Comparison of ENCODE assay signal across 27 cellular contexts in genomic region chr2:239971115-239971514, GRCh38. TPM values are rescaled to one million over a fixed set of nuclear protein-coding genes. Genes with fewer than 3 reads are reported as not detected.
DNase-seq lines count a peak whose midpoint lies in the region; ATAC-seq, FAIRE-seq and TF ChIP-seq lines count a peak whose summit lies in the region.
"Had no signal": no experiment of that assay in that cellular context is flagged by ENCODE, and none has a peak within 500 bp of the region (broad histone marks: within the 10 kb centered on the region; RNA-seq: fewer than 3 reads in every experiment).

No MANE protein-coding gene starts in this region.

- H3K79me2 ChIP-seq in GM12878 (ENCODE audit: control insufficient read depth, insufficient read depth, low read length) = no peaks in the 10 kb centered on the region
- H3K79me2 ChIP-seq in PC-3 (ENCODE audit: low read length) = no peaks in the 10 kb centered on the region

- H3K36me3 ChIP-seq in GM12878 (ENCODE audit: control insufficient read depth in 2 of 2, insufficient read depth in 2 of 2, low read length in 1 of 2) (peaks cover 20 to 30% of the 10 kb centered on the region in 2 experiments), testis (ENCODE audit: low read depth, missing control alignments) (no peaks in the 10 kb centered on the region), PC-3 (ENCODE audit: low read depth, low read length) (peaks cover 59% of the 10 kb centered on the region)

- H3K4me3 ChIP-seq in GM12878 = no peak overlapping the region
- H3K4me3 ChIP-seq in testis = no peak overlapping the region
- H3K4me3 ChIP-seq in PC-3 (ENCODE audit: low read length) = no peak overlapping the region
- H3K4me3 ChIP-seq: BLaER1 had no signal

- ATAC-seq in GM12878 (no peak), PC-3 (no peak), HG02973 (IDR thresholded peaks at IDR 0.05; ENCODE audit: unreplicated experiment) (no peak)

- POLR2A ChIA-PET in GM12878 (lab: Charles Lee) (no interaction called here), PC-3 (lab: Charles Lee; ENCODE audit: unreplicated experiment) (no interaction called here)

- no peaks in the 10 kb centered on the region for H3K9me2 ChIP-seq in PC-3 (replicated peaks; ENCODE audit: low read length)

- no peaks in the 10 kb centered on the region for H3K9me3 Mint-ChIP-seq in endothelial cell (ENCODE audit: unreplicated experiment)

- BruUV-seq in GM12878 (replicated peaks; lab: Mats Ljungman, UMichigan) (no TSS peak), PC-3 (replicated peaks; lab: Mats Ljungman, UMichigan) (no TSS peak)

- no peaks in the 10 kb centered on the region for H3K27me3 Mint-ChIP-seq in endothelial cell (ENCODE audit: unreplicated experiment)
- H3K27me3 Mint-ChIP-seq: CD4-positive, alpha-beta memory T cell; CD4-positive, CD25-positive, alpha-beta regulatory T cell; CD8-positive, alpha-beta memory T cell had no signal

- CTCF ChIA-PET in GM12878 (lab: Yijun Ruan, JAX) = no interaction called here
- CTCF ChIA-PET in PC-3 (lab: Charles Lee) = no interaction called here

- RAD21 ChIA-PET in GM12878 (lab: Charles Lee; ENCODE audit: unreplicated experiment) = no interaction called here

- H3K9me3 ChIP-seq in GM12878 (replicated peaks; ENCODE audit: control insufficient read depth, insufficient read depth, low read length) (peaks cover 9% of the 10 kb centered on the region; the same call in 2 of the 3 replicates), testis (no peaks in the 10 kb centered on the region), PC-3 (ENCODE audit: low read length) (0 out of 2 replicates have a peak, but pooled peaks cover 4% of the 10 kb centered on the region)

- peak overlapping the region; percentile 32 for H3K4me3 Mint-ChIP-seq in endothelial cell (ENCODE audit: unreplicated experiment)
- H3K4me3 Mint-ChIP-seq: CD14-positive monocyte; CD4-positive, alpha-beta memory T cell; CD4-positive, CD25-positive, alpha-beta regulatory T cell; CD8-positive, alpha-beta memory T cell had no signal

- peak; percentile 31 for FAIRE-seq in GM12878 (lab: Jason Lieb, UNC)
- FAIRE-seq: A204.1, G401.6, GM12892, GM18507 had no signal

- no peaks in the 10 kb centered on the region for H4K20me1 ChIP-seq in GM12878 (ENCODE audit: control insufficient read depth, insufficient read depth)
- H4K20me1 ChIP-seq in PC-3 (ENCODE audit: low read length) = no peaks in the 10 kb centered on the region
- H4K20me1 ChIP-seq: BLaER1 had no signal

- in situ Hi-C loops in GM12878 (cut with MboI) = no loop called here

- no peak overlapping the region for H2AFZ ChIP-seq in GM12878 (ENCODE audit: control insufficient read depth, low read depth, low read length)
- no peak overlapping the region for H2AFZ ChIP-seq in PC-3 (ENCODE audit: low read length)

- SMC1A ChIA-PET in GM12878 (lab: Charles Lee; ENCODE audit: uncharacterized antibody, unreplicated experiment) = no interaction called here

- H3K36me3 Mint-ChIP-seq in endothelial cell (ENCODE audit: low read depth, unreplicated experiment) = peaks cover 78% of the 10 kb centered on the region

- TF ChIP-seq POLR2A in GM12878 (IDR thresholded peaks at IDR 0.05; ENCODE audit: low read depth, low read length) = no peak
- TF ChIP-seq POLR2A in testis (IDR thresholded peaks at IDR 0.05) = no peak

- TF ChIP-seq EP300 in GM12878 (IDR thresholded peaks at IDR 0.05; ENCODE audit: borderline replicate concordance in 1 of 2, control insufficient read depth in 1 of 2, low read depth in 2 of 2, low read length in 2 of 2) = no peak

- H3K4me1 ChIP-seq in GM12878 (ENCODE audit: control insufficient read depth, insufficient read depth, low read length) (no peaks in the 10 kb centered on the region), testis (peaks cover 19% of the 10 kb centered on the region), PC-3 (ENCODE audit: insufficient read depth, low read length) (no peaks in the 10 kb centered on the region)
- H3K4me1 ChIP-seq: BE2C, BLaER1 had no signal

- no peaks in the 10 kb centered on the region for H3F3A ChIP-seq in PC-3 (ENCODE audit: low read length, unreplicated experiment)

- no peak for DNase-seq in GM12878 (ENCODE audit: low read depth, low spot score)
- no peak for DNase-seq in endothelial cell (ENCODE audit: low spot score)
- DNase-seq in testis = no peak
- DNase-seq in PC-3 = no peak
- no peak for DNase-seq in GM19240 (ENCODE audit: insufficient read length, low spot score)
- DNase-seq: 8988T; ACHN; BE2C; C1 segment of cervical spinal cord; CD4-positive, alpha-beta memory T cell; CD4-positive, CD25-positive, alpha-beta regulatory T cell; CD8-positive, alpha-beta memory T cell; COR-L47; DMS 273 treated with DMSO at 0.1 percent for 48 hours; DMS153; DMS53; DMS79; GF-D8 had no signal

- no peak for TF ChIP-seq RAD21 in GM12878 (IDR thresholded peaks at IDR 0.05; ENCODE audit: insufficient read depth, low read depth, low read length)

- H3K4me2 ChIP-seq in GM12878 (ENCODE audit: control insufficient read depth, insufficient read depth) (no peak overlapping the region), PC-3 (ENCODE audit: low read length) (no peak overlapping the region)
- H3K4me2 ChIP-seq: BLaER1 had no signal

- TF ChIP-seq CTCF in GM12878 (IDR thresholded peaks at IDR 0.05 in 2 of 3, conservative IDR thresholded peaks at IDR 0.05 in 1 of 3; ENCODE audit: control insufficient read depth in 2 of 3, extremely low read depth in 1 of 3, insufficient read depth in 1 of 3, low read depth in 3 of 3, low read length in 3 of 3) = no peak
- no peak for TF ChIP-seq CTCF in endothelial cell (IDR thresholded peaks at IDR 0.05; ENCODE audit: unreplicated experiment)
- no peak for TF ChIP-seq CTCF in testis (IDR thresholded peaks at IDR 0.05)
- TF ChIP-seq CTCF in PC-3 (conservative IDR thresholded peaks at IDR 0.05; ENCODE audit: low read depth, low read length) = no peak

- no peaks in the 10 kb centered on the region for H3K4me1 Mint-ChIP-seq in endothelial cell (ENCODE audit: unreplicated experiment)

- H3K27me3 ChIP-seq in GM12878 (replicated peaks in 1 of 2; ENCODE audit: control insufficient read depth in 2 of 2, insufficient read depth in 2 of 2, low read length in 1 of 2) = no peaks in the 10 kb centered on the region
- H3K27me3 ChIP-seq in testis = no peaks in the 10 kb centered on the region
- no peaks in the 10 kb centered on the region for H3K27me3 ChIP-seq in PC-3 (ENCODE audit: low read length)
- H3K27me3 ChIP-seq: BE2C, BLaER1 had no signal

- no peak overlapping the region for H3K27ac Mint-ChIP-seq in endothelial cell (ENCODE audit: unreplicated experiment)
- H3K27ac Mint-ChIP-seq: CD14-positive monocyte; CD4-positive, alpha-beta memory T cell had no signal

- intact Hi-C loops in GM12878 (cut with micrococcal nuclease; ENCODE audit: unreplicated experiment) = no loop called here
- intact Hi-C loops in testis (cut with DNase I; ENCODE audit: low total_unique reads) = no loop called here
- intact Hi-C loops in PC-3 (cut with micrococcal nuclease) = no loop called here

- H3K27ac ChIP-seq in GM12878 (ENCODE audit: control insufficient read depth, insufficient read depth) (no peak overlapping the region), testis (peak overlapping the region; percentile 27 to 59), PC-3 (ENCODE audit: low read length) (no peak overlapping the region)
- H3K27ac ChIP-seq: BLaER1 had no signal

- H3K9ac ChIP-seq in GM12878 (ENCODE audit: control insufficient read depth, insufficient read depth, low read length) (no peak overlapping the region), PC-3 (ENCODE audit: low read length) (no peak overlapping the region)
- H3K9ac ChIP-seq: BLaER1 had no signal

- WGBS in GM12878 (ENCODE audit: insufficient coverage, insufficient replicate concordance, low lambda C conversion rate, missing lambda C conversion rate) = 89% methylated on average over 3 of the region's 3 CpGs
- WGBS in testis, 2 donors = 86 to 95% methylated on average over 3 of the region's 3 CpGs

RNA-seq across cellular contexts. Expression of gene NDUFA10, which starts 54.0 kb away (rescaled TPM):
- 127 and 130 TPM in 2 replicates for total RNA-seq in GM12878 (2013; cell fraction: nucleolus; rRNA removed)
- 149 and 172 TPM in 2 replicates for total RNA-seq in GM12878 (2014; rRNA removed)
- total RNA-seq in GM12878 (2014; rRNA removed; fragmentation: Illumina TruSeq; extraction: Trizol) = 104 and 106 TPM in 2 replicates
- 144 and 147 TPM in 2 replicates for total RNA-seq in GM12878 (2021)
- polyA plus RNA-seq in GM12878 (2011; ENCODE audit: low read depth) = 69.0 TPM
- 123 and 160 TPM in 2 replicates for polyA plus RNA-seq in GM12878 (2011; rRNA removed)
- 136 and 189 TPM in 2 replicates for polyA plus RNA-seq in GM12878 (2011; cell fraction: cytosol; rRNA removed)
- 136 and 144 TPM in 2 replicates for polyA plus RNA-seq in GM12878 (2011; cell fraction: nucleus; rRNA removed)
- polyA plus RNA-seq in GM12878 (2012) = 111 and 123 TPM in 2 replicates
- polyA plus RNA-seq in GM12878 (2014; fragmentation: Illumina TruSeq; extraction: Trizol) = 112 and 116 TPM in 2 replicates
- polyA plus RNA-seq in GM12878 (2014; fragmentation: Nextera tagmentation; extraction: Ambion mirVana) = 100 to 1,000 TPM in 1 of 2 experiments, 10 to 100 TPM in 1; 44.1 to 133 TPM
- 155 and 169 TPM in 2 replicates for polyA plus RNA-seq in GM12878 (2014; rRNA removed)
- polyA plus RNA-seq in GM12878 (2016; fragmentation: Nextera tagmentation; extraction: Ambion mirVana) = 100 to 1,000 TPM; 215 to 216 TPM
- polyA minus RNA-seq in GM12878 (2011; rRNA and poly(A)+ RNA removed) = 112 and 114 TPM in 2 replicates
- 17.8 and 26.2 TPM in 2 replicates for polyA minus RNA-seq in GM12878 (2011; cell fraction: cytosol; rRNA and poly(A)+ RNA removed)
- polyA minus RNA-seq in GM12878 (2011; cell fraction: nucleus; rRNA and poly(A)+ RNA removed) = 49.6 and 87.2 TPM in 2 replicates
- 131 TPM for total RNA-seq in endothelial cell (ENCODE audit: unreplicated experiment)
- 100 to 1,000 TPM; 139 to 165 TPM for total RNA-seq in testis
- polyA plus RNA-seq in testis (ENCODE audit: insufficient read depth, low read depth, low replicate concordance) = 108 TPM
- total RNA-seq in PC-3 (2014; rRNA removed) = 148 and 251 TPM in 2 replicates

RNA-seq across cellular contexts. Expression of gene OR6B2, which starts 59.1 kb away (rescaled TPM):
- total RNA-seq in GM12878 (2013; cell fraction: nucleolus; rRNA removed) = not detected in 2 replicates
- total RNA-seq in GM12878 (2014; rRNA removed) (not detected in 2 replicates), GM12878 (2014; rRNA removed; fragmentation: Illumina TruSeq; extraction: Trizol) (not detected in 2 replicates), GM12878 (2021) (not detected in 2 replicates), endothelial cell (ENCODE audit: unreplicated experiment) (0.23 TPM), testis (not detected), PC-3 (2014; rRNA removed) (not detected in 2 replicates)
- polyA plus RNA-seq in GM12878 (2011; ENCODE audit: low read depth) = not detected
- polyA plus RNA-seq in GM12878 (2011; rRNA removed) (not detected in 2 replicates), GM12878 (2014; fragmentation: Illumina TruSeq; extraction: Trizol) (not detected in 2 replicates), GM12878 (2014; fragmentation: Nextera tagmentation; extraction: Ambion mirVana) (not detected), GM12878 (2014; rRNA removed) (not detected in 2 replicates), GM12878 (2016; fragmentation: Nextera tagmentation; extraction: Ambion mirVana) (not detected), testis (ENCODE audit: insufficient read depth, low read depth, low replicate concordance) (not detected)
- polyA plus RNA-seq in GM12878 (2011; cell fraction: cytosol; rRNA removed) = not detected in 2 replicates
- not detected in 2 replicates for polyA plus RNA-seq in GM12878 (2011; cell fraction: nucleus; rRNA removed)
- not detected in 2 replicates for polyA plus RNA-seq in GM12878 (2012)
- not detected in 2 replicates for polyA minus RNA-seq in GM12878 (2011; rRNA and poly(A)+ RNA removed)
- polyA minus RNA-seq in GM12878 (2011; cell fraction: cytosol; rRNA and poly(A)+ RNA removed) = not detected in 2 replicates
- not detected in 2 replicates for polyA minus RNA-seq in GM12878 (2011; cell fraction: nucleus; rRNA and poly(A)+ RNA removed)
- total RNA-seq: A673; CD4-positive, alpha-beta memory T cell; CD4-positive, CD25-positive, alpha-beta regulatory T cell; CD8-positive, alpha-beta memory T cell had no signal
- polyA plus RNA-seq: AG04450; CD14-positive monocyte; CD4-positive, alpha-beta memory T cell; CD4-positive, CD25-positive, alpha-beta regulatory T cell; CD8-positive, alpha-beta memory T cell had no signal

Comparison
In these comparisons a context has a peak if more than half of its experiments do, and no peak if none do; other contexts are left out.
1. H3K27ac ChIP-seq: peak in testis (2 of 2); none in GM12878 (single experiment) and PC-3 (single experiment).